In the genomic region with DNA sequence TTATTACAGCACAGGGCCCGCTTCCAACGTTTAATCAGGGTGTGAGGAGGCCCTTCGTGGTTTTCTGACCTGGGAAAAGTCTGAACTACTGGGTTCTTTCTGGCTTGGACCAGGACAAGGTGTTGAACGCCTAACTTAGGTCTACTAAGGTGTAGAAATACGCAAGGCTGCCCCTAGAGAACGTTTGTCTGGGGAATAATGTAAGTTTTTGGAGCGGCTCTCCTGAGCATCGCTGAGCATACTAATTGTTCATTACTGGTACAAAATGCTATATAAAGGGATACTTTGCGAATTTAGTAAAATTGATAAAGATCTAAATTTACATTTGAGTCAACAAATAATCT, we compare ENCODE assay signal across 8 cellular contexts. TPM values are rescaled to one million over a fixed set of nuclear protein-coding genes. Genes with fewer than 3 reads are reported as not detected.
A peak's percentile ranks its signal among the peaks of the same experiment; 100 is the strongest.
DNase-seq lines count a peak whose midpoint lies in the region; ATAC-seq and TF ChIP-seq lines count a peak whose summit lies in the region.

No MANE protein-coding gene starts in this region.

- H3K27me3 Mint-ChIP-seq in T-helper 1 cell treated with Interleukin-12 subunit alpha and Interleukin-12 subunit beta and Interleukin-4 antibody, amounts not matched to agents 30 μg/mL and 1 μg/mL, for 36 hours (ENCODE audit: low read depth) = peaks cover 3% of the 10 kb centered on the region
- no peaks in the 10 kb centered on the region for H3K27me3 Mint-ChIP-seq in stimulated activated memory B cell treated with anti-CD40 and anti-IgM and Interleukin-4, amounts not matched to agents 10 μg/mL and 1 μg/mL and 100 μg/mL, for 72 hours

- no peaks in the 10 kb centered on the region for H3K9me3 Mint-ChIP-seq in T-helper 1 cell treated with Interleukin-12 subunit alpha and Interleukin-12 subunit beta and Interleukin-4 antibody, amounts not matched to agents 30 μg/mL and 1 μg/mL, for 36 hours
- H3K9me3 Mint-ChIP-seq in stimulated activated memory B cell treated with anti-CD40 and anti-IgM and Interleukin-4, amounts not matched to agents 10 μg/mL and 1 μg/mL and 100 μg/mL, for 72 hours = no peaks in the 10 kb centered on the region

- peaks cover 32% of the 10 kb centered on the region for H3K4me1 Mint-ChIP-seq in T-helper 1 cell treated with Interleukin-12 subunit alpha and Interleukin-12 subunit beta and Interleukin-4 antibody, amounts not matched to agents 30 μg/mL and 1 μg/mL, for 36 hours (ENCODE audit: low read depth)
- H3K4me1 Mint-ChIP-seq in stimulated activated memory B cell treated with anti-CD40 and anti-IgM and Interleukin-4, amounts not matched to agents 10 μg/mL and 1 μg/mL and 100 μg/mL, for 72 hours = peaks cover 47% of the 10 kb centered on the region

- no peak for ATAC-seq in stimulated activated memory B cell treated with anti-CD40 and anti-IgM and Interleukin-4, amounts not matched to agents 10 μg/mL and 1 μg/mL and 100 μg/mL, for 72 hours

- peak; percentile 2 for TF ChIP-seq CTCF in fibroblast of the aortic adventitia (IDR thresholded peaks at IDR 0.05; ENCODE audit: insufficient read depth, low read length)

- H3K4me3 ChIP-seq in fibroblast of the aortic adventitia (ENCODE audit: low read depth, low read length) = peak overlapping the region; percentile 72

- DNase-seq in T-helper 1 cell (no peak), fibroblast of the aortic adventitia (ENCODE audit: low read depth) (no peak), DMS79 (lab: John Stamatoyannopoulos, UW) (no peak), NCI-H226 (no peak), NCI-H69 (lab: John Stamatoyannopoulos, UW) (no peak)

- H3K27ac Mint-ChIP-seq in T-helper 1 cell treated with Interleukin-12 subunit alpha and Interleukin-12 subunit beta and Interleukin-4 antibody, amounts not matched to agents 30 μg/mL and 1 μg/mL, for 36 hours = peak overlapping the region; percentile 91
- peak overlapping the region; percentile 99 for H3K27ac Mint-ChIP-seq in stimulated activated memory B cell treated with anti-CD40 and anti-IgM and Interleukin-4, amounts not matched to agents 10 μg/mL and 1 μg/mL and 100 μg/mL, for 72 hours

- peak overlapping the region; percentile 88 for H3K4me3 Mint-ChIP-seq in T-helper 1 cell treated with Interleukin-12 subunit alpha and Interleukin-12 subunit beta and Interleukin-4 antibody, amounts not matched to agents 30 μg/mL and 1 μg/mL, for 36 hours
- H3K4me3 Mint-ChIP-seq in stimulated activated memory B cell treated with anti-CD40 and anti-IgM and Interleukin-4, amounts not matched to agents 10 μg/mL and 1 μg/mL and 100 μg/mL, for 72 hours = peak overlapping the region; percentile 99

- H3K36me3 Mint-ChIP-seq in T-helper 1 cell treated with Interleukin-12 subunit alpha and Interleukin-12 subunit beta and Interleukin-4 antibody, amounts not matched to agents 30 μg/mL and 1 μg/mL, for 36 hours (ENCODE audit: low read depth) = peaks cover 26% of the 10 kb centered on the region
- peaks cover 21% of the 10 kb centered on the region for H3K36me3 Mint-ChIP-seq in stimulated activated memory B cell treated with anti-CD40 and anti-IgM and Interleukin-4, amounts not matched to agents 10 μg/mL and 1 μg/mL and 100 μg/mL, for 72 hours

TF ChIP-seq in PFSK-1, 5 proteins besides CTCF, POLR2A, EP300 and RAD21:
- TF ChIP-seq POLR2AphosphoS5 (IDR thresholded peaks at IDR 0.05; ENCODE audit: low read depth, low read length) = no peak
- peak; percentile 31; the same call in 1 of the 2 replicates for TF ChIP-seq TAF1 (IDR thresholded peaks at IDR 0.05; ENCODE audit: borderline replicate concordance, insufficient read depth, low read length)
TF ChIP-seq in PFSK-1: peak in this region for 1.

RNA-seq across cellular contexts. Expression of gene TOMM7, which starts 32.4 kb away (rescaled TPM):
- 650 TPM for polyA plus RNA-seq in PFSK-1 (2012; ENCODE audit: insufficient read length, low read depth)
- total RNA-seq in fibroblast of the aortic adventitia (ENCODE audit: low replicate concordance) = 217 and 251 TPM in 2 replicates
